ENCODE assay signal across 32 cellular contexts in genomic region chr6:124753001-124753400, GRCh38.
"Had no signal": no experiment of that assay in that cellular context is flagged by ENCODE, and none has a peak within 500 bp of the region (broad histone marks: within the 10 kb centered on the region; RNA-seq: fewer than 3 reads in every experiment).

No MANE protein-coding gene starts in this region.

- H3K4me3 ChIP-seq: MG63 had no signal

- DNase-seq: Karpas-422, Kasumi-1, MG63, MM.1S, MV-4-11, NCI-H1092, NCI-H1092 treated with DMSO at 0.1 percent for 48 hours, NCI-H1105, NCI-H1105 treated with DMSO at 0.1 percent for 48 hours, NCI-H1417 treated with DMSO at 0.1 percent for 48 hours, NCI-H1436, NCI-H1436 treated with DMSO at 0.1 percent for 48 hours, NCI-H1694, NCI-H1694 treated with DMSO at 0.1 percent for 48 hours, NCI-H187, NCI-H187 treated with DMSO at 0.1 percent for 48 hours, NCI-H1930, NCI-H2029, NCI-H2029 treated with DMSO at 0.1 percent for 48 hours, NCI-H2081, NCI-H2081 treated with DMSO at 0.1 percent for 48 hours, NCI-H2107, NCI-H2171, NCI-H2171 treated with DMSO at 0.1 percent for 48 hours, NCI-H2227 treated with DMSO at 0.1 percent for 48 hours, NCI-H226, NCI-H345, NCI-H446, NCI-H446 treated with DMSO at 0.1 percent for 48 hours, NCI-H510A, NCI-H510A treated with DMSO at 0.1 percent for 48 hours, NCI-H524 had no signal

- H3K9me3 ChIP-seq: MG63 had no signal

- H3K27me3 ChIP-seq: MG63 had no signal

- H3K36me3 ChIP-seq: MG63 had no signal
